ENCODE assay signal across 25 cellular contexts in genomic region chr22:43272301-43272700, GRCh38.
DNase-seq lines count a peak whose midpoint lies in the region; ATAC-seq and TF ChIP-seq lines count a peak whose summit lies in the region.
"Had no signal": no experiment of that assay in that cellular context is flagged by ENCODE, and none has a peak within 500 bp of the region (broad histone marks: within the 10 kb centered on the region; RNA-seq: fewer than 3 reads in every experiment).

No MANE protein-coding gene starts in this region.

- H3K9me3 ChIP-seq in lung (ENCODE audit: control insufficient read depth in 2 of 2, insufficient read depth in 1 of 2, low read length in 1 of 2) (no peaks in the 10 kb centered on the region), upper lobe of right lung (no peaks in the 10 kb centered on the region), HAP-1 (no peaks in the 10 kb centered on the region)
- H3K9me3 ChIP-seq: right lobe of liver, tibial artery had no signal

- no peak for TF ChIP-seq CTCF in HFFc6 (IDR thresholded peaks at IDR 0.05)
- TF ChIP-seq CTCF in lung (IDR thresholded peaks at IDR 0.05; ENCODE audit: control extremely low read depth, extremely low read depth) = no peak
- no peak for TF ChIP-seq CTCF in upper lobe of right lung (IDR thresholded peaks at IDR 0.05)

- H3K27me3 Mint-ChIP-seq in HFFc6 (ENCODE audit: insufficient read depth) = peaks cover 46% of the 10 kb centered on the region
- H3K27me3 Mint-ChIP-seq in activated naive CD8-positive, alpha-beta T cell treated with anti-CD3 and anti-CD28 coated beads, Interleukin-2, amount 50 U/mL, for 24 hours = no peaks in the 10 kb centered on the region

- DNase-seq in HFFc6 (peak; percentile 9), amniotic epithelial cell (ENCODE audit: low read depth) (peak; percentile 27), lung (ENCODE audit: low spot score) (peak; percentile 42), upper lobe of right lung (no peak), HAP-1 (ENCODE audit: low spot score in 2 of 2) (no peak)
- no peak for DNase-seq in activated naive CD8-positive, alpha-beta T cell treated with anti-CD3 and anti-CD28 coated beads, Interleukin-2, amount 50 U/mL, for 24 hours
- DNase-seq: activated CD4-positive, alpha-beta T cell treated with anti-CD3 and anti-CD28 coated beads, Interleukin-2, amount 50 U/mL, for 1 hour; activated CD8-positive, alpha-beta memory T cell treated with anti-CD3 and anti-CD28 coated beads, Interleukin-2, amount 10 ng/mL, durations not matched to agents 7 days and 5 days; activated naive CD4-positive, alpha-beta T cell treated with anti-CD3 and anti-CD28 coated beads, Interleukin-2, amount 10 ng/mL, durations not matched to agents 7 days and 5 days; activated T-cell treated with anti-CD3 and anti-CD28 coated beads, Interleukin-2, amount 50 U/mL, for 72 hours; anterior cingulate cortex; central memory CD4-positive, alpha-beta T cell; kidney glomerular epithelial cell; natural killer cell; NCI-H1092; NCI-H187; NCI-H2227 treated with DMSO at 0.1 percent for 48 hours; NCI-H748 treated with DMSO at 0.1 percent for 48 hours; stimulated activated naive CD8-positive, alpha-beta T cell treated with anti-CD3 and anti-CD28 coated beads, Interleukin-15, amount 100 ng/mL, for 72 hours; tibial artery had no signal

- intact Hi-C loops in upper lobe of right lung (cut with DNase I) = loop anchor here (10.0 kb wide), 1 partner anchor 112 kb away; no protein-coding TSS in a partner anchor

- ATAC-seq in lung (ENCODE audit: insufficient read depth, low FRiP score) = no peak
- ATAC-seq in upper lobe of right lung = peak; percentile 68
- no peak for ATAC-seq in activated naive CD8-positive, alpha-beta T cell treated with anti-CD3 and anti-CD28 coated beads, Interleukin-2, amount 50 U/mL, for 24 hours
- no peak for ATAC-seq in HG02798 (IDR thresholded peaks at IDR 0.05; ENCODE audit: poor library complexity, unreplicated experiment)
- ATAC-seq: activated CD8-positive, alpha-beta memory T cell treated with anti-CD3 and anti-CD28 coated beads, Interleukin-2, amount 10 ng/mL, durations not matched to agents 7 days and 5 days; activated T-cell treated with anti-CD3 and anti-CD28 coated beads, Interleukin-2, amount 50 U/mL, for 72 hours; natural killer cell; SK-N-SH treated with all-trans-retinoic acid at 6 μM for 48 hours; stimulated activated naive CD8-positive, alpha-beta T cell treated with anti-CD3 and anti-CD28 coated beads, Interleukin-15, amount 100 ng/mL, for 72 hours had no signal

- no peak overlapping the region for H3K4me3 ChIP-seq in lung
- no peak overlapping the region for H3K4me3 ChIP-seq in upper lobe of right lung
- no peak overlapping the region for H3K4me3 ChIP-seq in HAP-1
- H3K4me3 ChIP-seq: right lobe of liver, tibial artery had no signal

- H3K27ac ChIP-seq in lung (ENCODE audit: low read depth in 1 of 2, low read length in 1 of 2) (peak overlapping the region in 1 of 2 donors; percentile 74), upper lobe of right lung (peak overlapping the region; percentile 77)
- H3K27ac ChIP-seq: tibial artery, VCaP had no signal

- no peaks in the 10 kb centered on the region for H3K27me3 ChIP-seq in lung (ENCODE audit: control insufficient read depth, insufficient read depth)
- no peaks in the 10 kb centered on the region for H3K27me3 ChIP-seq in upper lobe of right lung
- H3K27me3 ChIP-seq in HAP-1 (ENCODE audit: low read depth) = no peaks in the 10 kb centered on the region
- H3K27me3 ChIP-seq: right lobe of liver had no signal

- no peak overlapping the region for H3K4me3 Mint-ChIP-seq in HFFc6
- no peak overlapping the region for H3K4me3 Mint-ChIP-seq in activated naive CD8-positive, alpha-beta T cell treated with anti-CD3 and anti-CD28 coated beads, Interleukin-2, amount 50 U/mL, for 24 hours
- H3K4me3 Mint-ChIP-seq: activated CD8-positive, alpha-beta memory T cell treated with anti-CD3 and anti-CD28 coated beads, Interleukin-2, amount 10 ng/mL, durations not matched to agents 7 days and 5 days; activated naive CD4-positive, alpha-beta T cell treated with anti-CD3 and anti-CD28 coated beads, Interleukin-2, amount 10 ng/mL, durations not matched to agents 7 days and 5 days; activated T-cell treated with anti-CD3 and anti-CD28 coated beads, Interleukin-2, amount 50 U/mL, for 72 hours; dendritic cell treated with granulocyte-macrophage colony-stimulating factor and Interleukin-4, amounts not matched to agents 40 ng/mL and 50 ng/mL, for 4 days; natural killer cell; stimulated activated naive CD8-positive, alpha-beta T cell treated with anti-CD3 and anti-CD28 coated beads, Interleukin-15, amount 100 ng/mL, for 72 hours had no signal

- H3K4me1 Mint-ChIP-seq in HFFc6 (ENCODE audit: low read depth) = peaks cover 24% of the 10 kb centered on the region
- peaks cover 1% of the 10 kb centered on the region for H3K4me1 Mint-ChIP-seq in activated naive CD8-positive, alpha-beta T cell treated with anti-CD3 and anti-CD28 coated beads, Interleukin-2, amount 50 U/mL, for 24 hours
- H3K4me1 Mint-ChIP-seq: activated naive CD4-positive, alpha-beta T cell treated with anti-CD3 and anti-CD28 coated beads, Interleukin-2, amount 10 ng/mL, durations not matched to agents 7 days and 5 days had no signal

- H3K4me1 ChIP-seq in lung (ENCODE audit: control insufficient read depth in 2 of 2, insufficient read depth in 2 of 2, low read length in 2 of 2) (peaks cover 0 to 3% of the 10 kb centered on the region in 2 donors), upper lobe of right lung (peaks cover 5% of the 10 kb centered on the region), HAP-1 (no peaks in the 10 kb centered on the region)
- H3K4me1 ChIP-seq: tibial artery had no signal

- H3K36me3 ChIP-seq in lung (ENCODE audit: control insufficient read depth in 2 of 2, insufficient read depth in 2 of 2, low read length in 2 of 2) (no peaks in the 10 kb centered on the region), upper lobe of right lung (no peaks in the 10 kb centered on the region), HAP-1 (replicated peaks) (no peaks in the 10 kb centered on the region)
- H3K36me3 ChIP-seq: right lobe of liver, tibial artery had no signal

- H3K36me3 Mint-ChIP-seq in HFFc6 (ENCODE audit: low read depth) = no peaks in the 10 kb centered on the region
- H3K36me3 Mint-ChIP-seq in activated naive CD8-positive, alpha-beta T cell treated with anti-CD3 and anti-CD28 coated beads, Interleukin-2, amount 50 U/mL, for 24 hours (ENCODE audit: low read depth) = no peaks in the 10 kb centered on the region
- H3K36me3 Mint-ChIP-seq: activated CD8-positive, alpha-beta memory T cell treated with anti-CD3 and anti-CD28 coated beads, Interleukin-2, amount 10 ng/mL, durations not matched to agents 7 days and 5 days; activated naive CD4-positive, alpha-beta T cell treated with anti-CD3 and anti-CD28 coated beads, Interleukin-2, amount 10 ng/mL, durations not matched to agents 7 days and 5 days; natural killer cell had no signal

- 62 to 87% methylated on average over 12 of the region's 12 CpGs for WGBS in lung, 2 donors

- H3K9me3 Mint-ChIP-seq in HFFc6 = no peaks in the 10 kb centered on the region
- H3K9me3 Mint-ChIP-seq in activated naive CD8-positive, alpha-beta T cell treated with anti-CD3 and anti-CD28 coated beads, Interleukin-2, amount 50 U/mL, for 24 hours = no peaks in the 10 kb centered on the region
- H3K9me3 Mint-ChIP-seq: activated naive CD4-positive, alpha-beta T cell treated with anti-CD3 and anti-CD28 coated beads, Interleukin-2, amount 10 ng/mL, durations not matched to agents 7 days and 5 days; activated T-cell treated with anti-CD3 and anti-CD28 coated beads, Interleukin-2, amount 50 U/mL, for 72 hours; dendritic cell treated with granulocyte-macrophage colony-stimulating factor and Interleukin-4, amounts not matched to agents 40 ng/mL and 50 ng/mL, for 4 days; natural killer cell; stimulated activated naive CD8-positive, alpha-beta T cell treated with anti-CD3 and anti-CD28 coated beads, Interleukin-15, amount 100 ng/mL, for 72 hours had no signal

- in situ Hi-C loops in HAP-1 (cut with MboI; ENCODE audit: low sequenced_read_pairs) = loop anchor here (10.0 kb wide), 1 partner anchor 112 kb away; no protein-coding TSS in a partner anchor

- no peak overlapping the region for H3K27ac Mint-ChIP-seq in HFFc6
- no peak overlapping the region for H3K27ac Mint-ChIP-seq in activated naive CD8-positive, alpha-beta T cell treated with anti-CD3 and anti-CD28 coated beads, Interleukin-2, amount 50 U/mL, for 24 hours
- H3K27ac Mint-ChIP-seq: activated CD8-positive, alpha-beta memory T cell treated with anti-CD3 and anti-CD28 coated beads, Interleukin-2, amount 10 ng/mL, durations not matched to agents 7 days and 5 days; activated naive CD4-positive, alpha-beta T cell treated with anti-CD3 and anti-CD28 coated beads, Interleukin-2, amount 10 ng/mL, durations not matched to agents 7 days and 5 days; activated T-cell treated with anti-CD3 and anti-CD28 coated beads, Interleukin-2, amount 50 U/mL, for 72 hours; dendritic cell treated with granulocyte-macrophage colony-stimulating factor and Interleukin-4, amounts not matched to agents 40 ng/mL and 50 ng/mL, for 4 days; natural killer cell; stimulated activated naive CD8-positive, alpha-beta T cell treated with anti-CD3 and anti-CD28 coated beads, Interleukin-15, amount 100 ng/mL, for 72 hours had no signal

Comparison
In these comparisons a context has a peak if more than half of its experiments do, and no peak if none do; other contexts are left out.
1. DNase-seq: peak in HFFc6 (single experiment), amniotic epithelial cell (single experiment) and lung (single experiment); none in upper lobe of right lung (single experiment), activated naive CD8-positive, alpha-beta T cell treated with anti-CD3 and anti-CD28 coated beads, Interleukin-2, amount 50 U/mL, for 24 hours (single experiment) and HAP-1 (0 of 2).